ENCODE assay signal across 23 cellular contexts in the genomic region with DNA sequence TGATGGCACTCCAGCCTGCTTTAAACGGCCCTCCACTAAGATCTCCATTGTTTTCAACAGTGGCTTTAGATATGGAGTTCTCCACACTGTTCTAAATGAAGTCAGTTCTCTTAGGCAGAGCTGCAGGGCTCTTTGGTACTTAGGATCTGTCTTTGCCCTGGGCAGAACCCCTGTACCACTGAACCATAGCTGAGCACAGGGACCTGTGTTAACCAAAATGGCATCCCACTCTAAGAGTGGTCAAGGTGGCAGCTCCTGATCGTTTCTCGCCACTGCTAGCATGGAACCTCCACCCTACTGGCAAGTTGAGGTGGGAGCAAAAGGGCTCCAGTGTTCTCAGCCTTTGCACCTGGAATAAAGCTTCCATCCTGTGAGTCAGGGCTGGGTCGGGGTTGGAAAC.
"Had no signal": no experiment of that assay in that cellular context is flagged by ENCODE, and none has a peak within 500 bp of the region (broad histone marks: within the 10 kb centered on the region; RNA-seq: fewer than 3 reads in every experiment).

No MANE protein-coding gene starts in this region.

- H3K27ac Mint-ChIP-seq: natural killer cell; nephron; progenitor cell of endocrine pancreas; stimulated activated effector memory CD8-positive, alpha-beta T cell treated with anti-CD3 and anti-CD28 coated beads, Interleukin-12 subunit alpha, Interleukin-12 subunit beta, amount 100 ng/mL, for 72 hours; stimulated activated naive B cell treated with anti-CD40 and anti-IgM and Interleukin-4, amounts not matched to agents 10 μg/mL and 1 μg/mL and 100 μg/mL, for 72 hours; stimulated activated naive CD8-positive, alpha-beta T cell treated with anti-CD3 and anti-CD28 coated beads, Interleukin-15, Interleukin-2, amounts not matched to agents 100 ng/mL and 50 ng/mL, for 24 hours had no signal

- DNase-seq: natural killer cell; occipital lobe; ovary; posterior cingulate gyrus; psoas muscle; right cardiac atrium; right lobe of liver; sigmoid colon; small intestine; stimulated activated CD4-positive, alpha-beta T cell treated with anti-CD3 and anti-CD28 coated beads, Interleukin-15, amount 100 ng/mL, for 24 hours; stimulated activated CD4-positive, alpha-beta T cell treated with anti-CD3 and anti-CD28 coated beads, Interleukin-2, amount 100 ng/mL, for 24 hours; stimulated activated CD4-positive, alpha-beta T cell treated with anti-CD3 and anti-CD28 coated beads, Interleukin-2, amount 100 ng/mL, for 48 hours; stimulated activated CD4-positive, alpha-beta T cell treated with anti-CD3 and anti-CD28 coated beads, Interleukin-4, amount 100 ng/mL, for 24 hours; stimulated activated naive B cell treated with anti-CD40 and anti-IgM and Interleukin-4, amounts not matched to agents 10 μg/mL and 1 μg/mL and 100 μg/mL, for 72 hours; stimulated activated naive CD4-positive, alpha-beta T cell treated with Interleukin-2 at 50 U/mL for 16 hours; stomach; thyroid gland; trophoblast cell; upper lobe of left lung had no signal

- H3K4me3 Mint-ChIP-seq: natural killer cell; nephron; stimulated activated effector memory CD8-positive, alpha-beta T cell treated with anti-CD3 and anti-CD28 coated beads, Interleukin-12 subunit alpha, Interleukin-12 subunit beta, amount 100 ng/mL, for 72 hours; stimulated activated naive B cell treated with anti-CD40 and anti-IgM and Interleukin-4, amounts not matched to agents 10 μg/mL and 1 μg/mL and 100 μg/mL, for 72 hours; stimulated activated naive CD8-positive, alpha-beta T cell treated with anti-CD3 and anti-CD28 coated beads, Interleukin-15, Interleukin-2, amounts not matched to agents 100 ng/mL and 50 ng/mL, for 24 hours had no signal

- H3K4me1 Mint-ChIP-seq: nephron; stimulated activated effector memory CD8-positive, alpha-beta T cell treated with anti-CD3 and anti-CD28 coated beads, Interleukin-12 subunit alpha, Interleukin-12 subunit beta, amount 100 ng/mL, for 72 hours; stimulated activated naive B cell treated with anti-CD40 and anti-IgM and Interleukin-4, amounts not matched to agents 10 μg/mL and 1 μg/mL and 100 μg/mL, for 72 hours had no signal

- H3K27me3 Mint-ChIP-seq: stimulated activated naive B cell treated with anti-CD40 and anti-IgM and Interleukin-4, amounts not matched to agents 10 μg/mL and 1 μg/mL and 100 μg/mL, for 72 hours; stimulated activated naive CD8-positive, alpha-beta T cell treated with anti-CD3 and anti-CD28 coated beads, Interleukin-15, Interleukin-2, amounts not matched to agents 100 ng/mL and 50 ng/mL, for 24 hours had no signal

- H3K9me3 Mint-ChIP-seq: natural killer cell; stimulated activated effector memory CD8-positive, alpha-beta T cell treated with anti-CD3 and anti-CD28 coated beads, Interleukin-12 subunit alpha, Interleukin-12 subunit beta, amount 100 ng/mL, for 72 hours; stimulated activated naive CD8-positive, alpha-beta T cell treated with anti-CD3 and anti-CD28 coated beads, Interleukin-15, Interleukin-2, amounts not matched to agents 100 ng/mL and 50 ng/mL, for 24 hours had no signal

- ATAC-seq: natural killer cell; psoas muscle; right cardiac atrium; right lobe of liver; stimulated activated effector memory CD8-positive, alpha-beta T cell treated with anti-CD3 and anti-CD28 coated beads, Interleukin-12 subunit alpha, Interleukin-12 subunit beta, amount 100 ng/mL, for 72 hours; stimulated activated naive B cell treated with anti-CD40 and anti-IgM and Interleukin-4, amounts not matched to agents 10 μg/mL and 1 μg/mL and 100 μg/mL, for 72 hours had no signal

- H3K36me3 Mint-ChIP-seq: natural killer cell; stimulated activated effector memory CD8-positive, alpha-beta T cell treated with anti-CD3 and anti-CD28 coated beads, Interleukin-12 subunit alpha, Interleukin-12 subunit beta, amount 100 ng/mL, for 72 hours; stimulated activated naive B cell treated with anti-CD40 and anti-IgM and Interleukin-4, amounts not matched to agents 10 μg/mL and 1 μg/mL and 100 μg/mL, for 72 hours had no signal
